Comparison of ENCODE assay signal across 2 cellular contexts in genomic region chr5:59922220-59922619, GRCh38.
TF ChIP-seq lines count a peak whose summit lies in the region.

No MANE protein-coding gene starts in this region.

TF ChIP-seq in GM23338, 12 proteins besides CTCF, POLR2A, EP300 and RAD21 (continued from another document):
- TF ChIP-seq STAT1 (IDR thresholded peaks at IDR 0.05; ENCODE audit: unreplicated experiment), result no peak
- no peak for TF ChIP-seq ZNF462 (CRISPR knock-in tag; IDR thresholded peaks at IDR 0.05)
- no peak for TF ChIP-seq REST (IDR thresholded peaks at IDR 0.05; ENCODE audit: unreplicated experiment)
- TF ChIP-seq CREB1 (CRISPR knock-in tag; IDR thresholded peaks at IDR 0.05; ENCODE audit: low read depth), result no peak
- no peak for TF ChIP-seq POLR2AphosphoS5 (IDR thresholded peaks at IDR 0.05; ENCODE audit: low read depth)
- TF ChIP-seq ZNF331 (CRISPR knock-in tag; IDR thresholded peaks at IDR 0.05; ENCODE audit: low read depth), result no peak

TF ChIP-seq in WTC11, 78 proteins besides CTCF, POLR2A, EP300 and RAD21 (continued from another document):
- no peak for TF ChIP-seq ERG (CRISPR knock-in tag; IDR thresholded peaks at IDR 0.05)
TF ChIP-seq in WTC11: peak in this region for 1.
